In the genomic region with DNA sequence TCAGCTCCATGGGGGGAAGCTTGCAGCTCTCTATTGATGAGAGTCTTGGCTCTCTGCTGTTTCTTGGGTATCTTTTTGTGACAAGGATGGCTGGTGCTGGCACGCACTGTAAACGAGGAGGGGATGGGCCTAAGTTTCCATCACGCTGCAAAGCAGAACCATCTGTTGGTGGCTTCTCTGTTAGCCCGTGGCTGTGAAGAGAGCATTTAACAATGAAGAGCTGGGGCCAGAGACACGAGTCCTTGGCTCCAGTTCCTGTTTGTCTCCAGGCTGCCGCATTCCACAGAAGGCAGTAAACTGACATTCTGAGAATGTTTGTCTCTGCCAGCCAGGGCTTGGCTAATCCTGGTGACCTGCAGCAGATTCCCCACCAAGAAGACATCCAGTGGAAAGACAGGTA, we compare ENCODE assay signal across 15 cellular contexts.
DNase-seq lines count a peak whose midpoint lies in the region; ATAC-seq, FAIRE-seq and TF ChIP-seq lines count a peak whose summit lies in the region.
"Had no signal": no experiment of that assay in that cellular context is flagged by ENCODE, and none has a peak within 500 bp of the region (broad histone marks: within the 10 kb centered on the region; RNA-seq: fewer than 3 reads in every experiment).

No MANE protein-coding gene starts in this region.

- no peak overlapping the region for H2BK12ac ChIP-seq in mesenchymal stem cell (ENCODE audit: low read length in 2 of 2)

- no peak for TF ChIP-seq CTCF in endodermal cell (conservative IDR thresholded peaks at IDR 0.05)

- H3K9ac ChIP-seq in endodermal cell (ENCODE audit: extremely low read depth, low read length, poor library complexity, severe bottlenecking), result no peak overlapping the region
- H3K9ac ChIP-seq in mesenchymal stem cell (ENCODE audit: low read length), result peak overlapping the region; percentile 53

- ATAC-seq in GM21423 (IDR thresholded peaks at IDR 0.05; ENCODE audit: unreplicated experiment), result no peak
- no peak for ATAC-seq in GM18909 (IDR thresholded peaks at IDR 0.05; ENCODE audit: poor library complexity, unreplicated experiment)
- ATAC-seq: GM12878, K562 had no signal

- no peaks in the 10 kb centered on the region for H3K36me3 ChIP-seq in endodermal cell (ENCODE audit: control insufficient read depth, insufficient read depth, low read length)
- H3K36me3 ChIP-seq in mesenchymal stem cell (ENCODE audit: control insufficient read depth in 1 of 2, insufficient read depth in 2 of 2, low read depth in 1 of 2, low read length in 2 of 2), result no peaks in the 10 kb centered on the region

- no peak overlapping the region for H3K27ac ChIP-seq in endodermal cell (ENCODE audit: low read depth, low read length)
- H3K27ac ChIP-seq in mesenchymal stem cell (ENCODE audit: low read length, poor library complexity, severe bottlenecking), result no peak overlapping the region

- H3K18ac ChIP-seq in mesenchymal stem cell (ENCODE audit: low read depth in 1 of 2, low read length in 2 of 2), result peak overlapping the region in 1 of 2 experiments; percentile 5

- H2AFZ ChIP-seq in mesenchymal stem cell (ENCODE audit: low read depth, low read length), result no peak overlapping the region

- no peak overlapping the region for H3K4ac ChIP-seq in mesenchymal stem cell (ENCODE audit: low read depth in 1 of 2, low read length in 2 of 2)

- H3K9me3 ChIP-seq in endodermal cell (ENCODE audit: control insufficient read depth, low read length) (no peaks in the 10 kb centered on the region), mesenchymal stem cell (ENCODE audit: control insufficient read depth, low read length) (peaks cover 6% of the 10 kb centered on the region)

- H2BK120ac ChIP-seq in mesenchymal stem cell (ENCODE audit: low read depth, low read length), result no peak overlapping the region

- H3K36me3 Mint-ChIP-seq in endodermal cell (ENCODE audit: low read depth), result no peaks in the 10 kb centered on the region
- H3K36me3 Mint-ChIP-seq: activated naive CD8-positive, alpha-beta T cell treated with anti-CD3 and anti-CD28 coated beads, Interleukin-2, amount 10 ng/mL, durations not matched to agents 7 days and 5 days; CD4-positive, alpha-beta memory T cell had no signal

- H3K4me2 ChIP-seq in mesenchymal stem cell (ENCODE audit: low read length, poor library complexity, severe bottlenecking), result no peak overlapping the region

- no peak overlapping the region for H2BK5ac ChIP-seq in mesenchymal stem cell (ENCODE audit: low read depth, low read length, poor library complexity, severe bottlenecking)

- no peak overlapping the region for H2AK5ac ChIP-seq in mesenchymal stem cell (ENCODE audit: low read length, severe bottlenecking)

- H3K4me1 Mint-ChIP-seq in endodermal cell, result peaks cover 14% of the 10 kb centered on the region
- H3K4me1 Mint-ChIP-seq: activated naive CD8-positive, alpha-beta T cell treated with anti-CD3 and anti-CD28 coated beads, Interleukin-2, amount 10 ng/mL, durations not matched to agents 7 days and 5 days; CD4-positive, alpha-beta memory T cell had no signal

- FAIRE-seq in RCC 7860 (lab: Jason Lieb, UNC), result no peak
- FAIRE-seq: GM12878, K562 had no signal

- no peak overlapping the region for H3K23ac ChIP-seq in mesenchymal stem cell (ENCODE audit: low read length in 2 of 2)

- H3K4me3 Mint-ChIP-seq in endodermal cell, result no peak overlapping the region
- H3K4me3 Mint-ChIP-seq: activated naive CD8-positive, alpha-beta T cell treated with anti-CD3 and anti-CD28 coated beads, Interleukin-2, amount 10 ng/mL, durations not matched to agents 7 days and 5 days; CD4-positive, alpha-beta memory T cell had no signal

- H3K27me3 Mint-ChIP-seq in endodermal cell (ENCODE audit: insufficient read depth), result no peaks in the 10 kb centered on the region

- no peaks in the 10 kb centered on the region for H3K79me1 ChIP-seq in mesenchymal stem cell (replicated peaks; ENCODE audit: low read length, poor library complexity, severe bottlenecking)

- no peak overlapping the region for H2BK15ac ChIP-seq in mesenchymal stem cell (ENCODE audit: low read depth, poor library complexity, severe bottlenecking)

- H3K4me3 ChIP-seq in endodermal cell (ENCODE audit: low read length), result no peak overlapping the region
- peak overlapping the region in 1 of 2 experiments; percentile 21 for H3K4me3 ChIP-seq in mesenchymal stem cell (ENCODE audit: insufficient read depth in 1 of 2, low read depth in 1 of 2, low read length in 2 of 2)
- H3K4me3 ChIP-seq: GM12878, K562 had no signal

- DNase-seq in AG08396 (ENCODE audit: low spot score) (peak; percentile 58), M059J (ENCODE audit: low read depth) (peak; percentile 93), endodermal cell (no peak), mesenchymal stem cell (peak; percentile 38), RCC 7860 (ENCODE audit: low spot score) (no peak), NCI-H1092 treated with DMSO at 0.1 percent for 48 hours (lab: John Stamatoyannopoulos, UW) (no peak)
- DNase-seq: activated CD4-positive, alpha-beta T cell treated with anti-CD3 and anti-CD28 coated beads for 4 hours; activated naive CD8-positive, alpha-beta T cell treated with anti-CD3 and anti-CD28 coated beads, Interleukin-2, amount 10 ng/mL, durations not matched to agents 7 days and 5 days; CD4-positive, alpha-beta memory T cell; NCI-H446 treated with DMSO at 0.1 percent for 48 hours; stimulated activated naive CD4-positive, alpha-beta T cell treated with Interleukin-2 at 50 U/mL for 16 hours had no signal

- H3K27ac Mint-ChIP-seq in endodermal cell, result peak overlapping the region; percentile 30
- H3K27ac Mint-ChIP-seq: activated naive CD8-positive, alpha-beta T cell treated with anti-CD3 and anti-CD28 coated beads, Interleukin-2, amount 10 ng/mL, durations not matched to agents 7 days and 5 days; CD4-positive, alpha-beta memory T cell had no signal

- no peak overlapping the region for H4K91ac ChIP-seq in mesenchymal stem cell (ENCODE audit: low read length)

- H3K14ac ChIP-seq in mesenchymal stem cell (ENCODE audit: low read length in 2 of 2), result no peak overlapping the region

- H3K4me1 ChIP-seq in endodermal cell (ENCODE audit: control insufficient read depth, insufficient read depth, low read length) (no peaks in the 10 kb centered on the region), mesenchymal stem cell (ENCODE audit: control insufficient read depth, insufficient read depth, low read depth, low read length) (peaks cover 8% of the 10 kb centered on the region)

- 85 to 88% methylated on average over 6 of the region's 6 CpGs for WGBS in endodermal cell (ENCODE audit: insufficient coverage in 1 of 2, insufficient read length in 1 of 2), 2 experiments
- 44% methylated on average over 6 of the region's 6 CpGs for WGBS in mesenchymal stem cell

- no peak overlapping the region for H4K8ac ChIP-seq in mesenchymal stem cell (ENCODE audit: low read length)

- H3K27me3 ChIP-seq in endodermal cell (ENCODE audit: control insufficient read depth, insufficient read depth, low read length, poor library complexity, severe bottlenecking), result no peaks in the 10 kb centered on the region
- no peaks in the 10 kb centered on the region for H3K27me3 ChIP-seq in mesenchymal stem cell (ENCODE audit: control insufficient read depth in 1 of 2, insufficient read depth in 1 of 2, low read length in 2 of 2)

- H3K9me3 Mint-ChIP-seq in endodermal cell, result no peaks in the 10 kb centered on the region
- H3K9me3 Mint-ChIP-seq: activated naive CD8-positive, alpha-beta T cell treated with anti-CD3 and anti-CD28 coated beads, Interleukin-2, amount 10 ng/mL, durations not matched to agents 7 days and 5 days had no signal

Comparison
In these comparisons a context has a peak if more than half of its experiments do, and no peak if none do; other contexts are left out.
1. DNase-seq: peak in AG08396 (single experiment), M059J (single experiment) and mesenchymal stem cell (single experiment); none in endodermal cell (single experiment), RCC 7860 (single experiment) and NCI-H1092 treated with DMSO at 0.1 percent for 48 hours (single experiment).